In the genomic region with DNA sequence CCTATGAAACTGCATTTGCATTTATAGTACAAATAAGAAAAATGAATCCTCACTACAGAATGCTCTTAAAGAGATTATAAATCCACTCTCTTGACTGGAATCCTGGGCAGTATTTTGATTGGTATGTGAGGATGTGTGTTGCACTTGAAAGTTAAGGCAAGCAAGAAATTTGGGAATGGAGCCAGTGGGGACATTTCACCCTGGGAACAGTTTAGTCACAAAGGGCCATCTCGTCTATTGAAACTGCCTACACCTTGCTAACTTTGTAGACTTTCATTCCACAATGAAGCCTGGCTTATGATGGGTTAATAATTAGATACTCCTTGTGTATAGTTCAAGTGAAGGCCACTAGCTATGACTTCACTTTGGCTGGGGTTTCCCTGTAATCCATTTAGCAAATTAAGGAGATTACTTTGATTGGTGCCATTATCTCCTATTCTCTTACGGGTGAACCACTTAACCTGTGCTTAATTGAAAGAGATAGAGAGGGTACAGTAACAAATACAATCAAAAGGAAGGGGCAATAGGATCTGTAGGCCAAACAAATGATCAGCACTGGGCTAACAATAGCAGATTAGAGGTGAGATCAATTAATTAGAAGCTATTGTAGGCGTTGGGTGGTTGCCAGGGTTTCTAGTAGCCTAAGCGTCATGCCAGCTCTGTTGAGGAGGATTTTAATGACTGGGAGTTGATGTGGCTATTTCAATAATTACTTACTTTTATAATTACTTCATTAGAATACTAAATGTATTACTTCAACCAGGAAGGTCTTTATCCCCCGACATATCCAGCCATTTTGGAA, we compare ENCODE assay signal across 22 cellular contexts.
"Had no signal": no experiment of that assay in that cellular context is flagged by ENCODE, and none has a peak within 500 bp of the region (broad histone marks: within the 10 kb centered on the region; RNA-seq: fewer than 3 reads in every experiment).

No MANE protein-coding gene starts in this region.

- H3K36me3 Mint-ChIP-seq: activated CD8-positive, alpha-beta memory T cell treated with anti-CD3 and anti-CD28 coated beads, Interleukin-2, amount 10 ng/mL, durations not matched to agents 7 days and 5 days; memory B cell; natural killer cell had no signal

- H3K4me3 ChIP-seq: left lung, right atrium auricular region, skin epidermis had no signal

- H3K4me1 Mint-ChIP-seq: activated CD8-positive, alpha-beta memory T cell treated with anti-CD3 and anti-CD28 coated beads, Interleukin-2, amount 10 ng/mL, durations not matched to agents 7 days and 5 days; activated naive CD8-positive, alpha-beta T cell treated with anti-CD3 and anti-CD28 coated beads, Interleukin-2, amount 50 U/mL, for 24 hours; memory B cell; natural killer cell had no signal

- H3K27ac ChIP-seq: foreskin keratinocyte, left lung, right atrium auricular region, skin epidermis had no signal

- H3K9me3 ChIP-seq: left lung, right atrium auricular region had no signal

- ATAC-seq: activated CD8-positive, alpha-beta memory T cell treated with anti-CD3 and anti-CD28 coated beads, Interleukin-2, amount 10 ng/mL, durations not matched to agents 7 days and 5 days; activated naive CD8-positive, alpha-beta T cell treated with anti-CD3 and anti-CD28 coated beads, Interleukin-2, amount 50 U/mL, for 24 hours; foreskin keratinocyte; left lung; natural killer cell had no signal

- DNase-seq: activated CD4-positive, alpha-beta T cell treated with anti-CD3 and anti-CD28 coated beads, Interleukin-2, amount 50 U/mL, for 48 hours; activated CD4-positive, CD25-positive, alpha-beta regulatory T cell treated with anti-CD3 and anti-CD28 coated beads, Interleukin-2, amount 50 U/mL, for 72 hours; activated CD8-positive, alpha-beta memory T cell treated with anti-CD3 and anti-CD28 coated beads, Interleukin-2, amount 10 ng/mL, durations not matched to agents 7 days and 5 days; activated naive CD4-positive, alpha-beta T cell treated with anti-CD3 and anti-CD28 coated beads for 36 hours; activated naive CD8-positive, alpha-beta T cell treated with anti-CD3 and anti-CD28 coated beads, Interleukin-2, amount 50 U/mL, for 24 hours; activated T-cell treated with anti-CD3 and anti-CD28 coated beads, Interleukin-2, amount 50 U/mL, for 1 hour; aorta; effector CD8-positive, alpha-beta T cell; foreskin keratinocyte; glutamatergic neuron; hypothalamus; kidney; left lung; natural killer cell; stimulated activated CD4-positive, alpha-beta T cell treated with anti-CD3 and anti-CD28 coated beads, Interleukin-4, amount 100 ng/mL, for 24 hours; stimulated activated naive CD4-positive, alpha-beta T cell treated with Interleukin-2 at 50 U/mL for 16 hours; substantia nigra; trophoblast cell had no signal

- H3K9me3 Mint-ChIP-seq: activated T-helper 2 cell treated with anti-CD3 and anti-CD28 coated beads, Interferon-gamma antibody, Interleukin-2, Interleukin-4, amounts not matched to agents 10 μg/mL and 5 μg/mL and 100 μg/mL, durations not matched to agents 14 hours and 24 hours and 36 hours had no signal

- H3K4me1 ChIP-seq: foreskin keratinocyte, left lung, right atrium auricular region had no signal

- H3K27me3 Mint-ChIP-seq: activated CD8-positive, alpha-beta memory T cell treated with anti-CD3 and anti-CD28 coated beads, Interleukin-2, amount 10 ng/mL, durations not matched to agents 7 days and 5 days; activated naive CD8-positive, alpha-beta T cell treated with anti-CD3 and anti-CD28 coated beads, Interleukin-2, amount 50 U/mL, for 24 hours; memory B cell had no signal

- H3K36me3 ChIP-seq: left lung, right atrium auricular region had no signal

- H3K27me3 ChIP-seq: foreskin keratinocyte, left lung, right atrium auricular region had no signal

- H3K4me3 Mint-ChIP-seq: activated CD8-positive, alpha-beta memory T cell treated with anti-CD3 and anti-CD28 coated beads, Interleukin-2, amount 10 ng/mL, durations not matched to agents 7 days and 5 days; activated naive CD4-positive, alpha-beta T cell treated with anti-CD3 and anti-CD28 coated beads for 36 hours; activated naive CD8-positive, alpha-beta T cell treated with anti-CD3 and anti-CD28 coated beads, Interleukin-2, amount 50 U/mL, for 24 hours; memory B cell; natural killer cell had no signal

- H3K27ac Mint-ChIP-seq: activated CD8-positive, alpha-beta memory T cell treated with anti-CD3 and anti-CD28 coated beads, Interleukin-2, amount 10 ng/mL, durations not matched to agents 7 days and 5 days; activated naive CD4-positive, alpha-beta T cell treated with anti-CD3 and anti-CD28 coated beads for 36 hours; activated naive CD8-positive, alpha-beta T cell treated with anti-CD3 and anti-CD28 coated beads, Interleukin-2, amount 50 U/mL, for 24 hours; activated T-helper 2 cell treated with anti-CD3 and anti-CD28 coated beads, Interferon-gamma antibody, Interleukin-2, Interleukin-4, amounts not matched to agents 10 μg/mL and 5 μg/mL and 100 μg/mL, durations not matched to agents 14 hours and 24 hours and 36 hours; memory B cell; natural killer cell had no signal
